In the genomic region with DNA sequence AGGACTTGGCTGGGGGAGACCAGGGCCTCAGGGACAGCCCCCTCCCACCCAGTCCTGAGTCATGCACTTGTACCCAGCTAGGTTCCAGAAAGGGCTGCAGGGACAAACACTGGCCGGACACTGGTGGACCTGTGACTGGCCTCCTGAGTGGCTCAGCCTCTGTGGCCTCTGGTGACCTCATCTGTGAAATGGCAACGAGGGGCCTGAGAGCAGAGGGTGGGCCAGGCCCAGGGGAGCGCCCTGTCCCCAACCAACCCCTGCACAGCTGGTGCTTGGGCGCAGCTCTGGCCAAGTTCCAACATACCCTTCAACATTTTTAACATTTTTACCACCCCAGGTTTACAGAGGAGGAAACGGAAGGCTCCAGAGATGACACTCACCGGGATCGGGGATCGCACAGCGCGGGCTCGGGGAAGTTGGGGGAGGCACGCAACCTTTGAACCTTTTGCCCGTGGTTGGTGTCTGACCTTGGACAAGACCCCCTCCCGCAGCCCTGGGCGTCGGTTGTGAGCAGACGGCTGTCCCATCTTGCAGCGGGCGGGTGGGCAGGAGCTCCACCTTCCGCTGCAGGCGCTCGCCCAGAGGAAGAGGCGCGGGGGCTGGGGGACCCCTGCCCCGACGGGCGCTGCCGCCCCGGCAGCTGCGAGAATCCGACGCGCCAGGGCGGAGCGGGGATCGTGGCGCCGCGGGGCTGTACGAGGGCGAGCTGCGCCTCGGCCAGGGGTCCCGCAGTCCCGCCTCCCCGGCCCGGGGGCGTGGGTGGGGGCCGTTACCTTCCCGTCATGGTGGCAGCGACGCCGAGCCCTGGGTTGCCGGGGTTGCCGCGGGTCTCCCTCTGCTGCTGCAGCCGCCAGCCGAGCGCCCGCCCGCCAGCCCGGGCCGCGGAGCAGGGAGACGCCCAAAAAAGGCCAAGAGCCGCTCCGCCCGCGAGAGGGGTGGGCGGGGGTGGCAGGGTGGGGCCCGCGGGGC, we compare ENCODE assay signal across 8 cellular contexts. TPM values are rescaled to one million over a fixed set of nuclear protein-coding genes. Genes with fewer than 3 reads are reported as not detected.
A peak's percentile ranks its signal among the peaks of the same experiment; 100 is the strongest.
DNase-seq lines count a peak whose midpoint lies in the region; ATAC-seq and TF ChIP-seq lines count a peak whose summit lies in the region.

No MANE protein-coding gene starts in this region.

- no peaks in the 10 kb centered on the region for H3K9me3 Mint-ChIP-seq in activated CD4-positive, alpha-beta T cell treated with anti-CD3 and anti-CD28 coated beads, Interleukin-2, amount 10 ng/mL, durations not matched to agents 24 days and 14 days

- TF ChIP-seq POLR2A in erythroblast (IDR thresholded peaks at IDR 0.05; ENCODE audit: low read length): no peak

- H3K36me3 Mint-ChIP-seq in activated CD4-positive, alpha-beta T cell treated with anti-CD3 and anti-CD28 coated beads, Interleukin-2, amount 10 ng/mL, durations not matched to agents 24 days and 14 days (ENCODE audit: low read depth): peaks cover 2% of the 10 kb centered on the region

- H3K27me3 ChIP-seq in H7 (ENCODE audit: control insufficient read depth, insufficient read depth, low read length): peaks cover 39% of the 10 kb centered on the region

- peaks cover 4% of the 10 kb centered on the region for H3K4me1 Mint-ChIP-seq in activated CD4-positive, alpha-beta T cell treated with anti-CD3 and anti-CD28 coated beads, Interleukin-2, amount 10 ng/mL, durations not matched to agents 24 days and 14 days

- peaks cover 65% of the 10 kb centered on the region for H3K27me3 Mint-ChIP-seq in activated CD4-positive, alpha-beta T cell treated with anti-CD3 and anti-CD28 coated beads, Interleukin-2, amount 10 ng/mL, durations not matched to agents 24 days and 14 days

- peak overlapping the region; percentile 72 for H3K4me3 Mint-ChIP-seq in activated CD4-positive, alpha-beta T cell treated with anti-CD3 and anti-CD28 coated beads, Interleukin-2, amount 10 ng/mL, durations not matched to agents 24 days and 14 days

- ATAC-seq in GM19463 (IDR thresholded peaks at IDR 0.05; ENCODE audit: unreplicated experiment): no peak

- H3K27ac Mint-ChIP-seq in activated CD4-positive, alpha-beta T cell treated with anti-CD3 and anti-CD28 coated beads, Interleukin-2, amount 10 ng/mL, durations not matched to agents 24 days and 14 days: peak overlapping the region; percentile 32

- H3K36me3 ChIP-seq in H7 (replicated peaks; ENCODE audit: control insufficient read depth, insufficient read depth, low read length): no peaks in the 10 kb centered on the region

- peak overlapping the region; percentile 52 for H3K4me3 ChIP-seq in H7 (ENCODE audit: insufficient read depth, low read depth, low read length)

- DNase-seq in H7 (peak; percentile 90), erythroblast (lab: John Stamatoyannopoulos, UW) (peak; percentile 17 to 29), myocyte (ENCODE audit: low read depth) (peak; percentile 47), KG1 (lab: John Stamatoyannopoulos, UW) (no peak), globus pallidus (ENCODE audit: low spot score) (no peak), SW480 (ENCODE audit: low spot score) (no peak)
- peak; percentile 71 for DNase-seq in activated CD4-positive, alpha-beta T cell treated with anti-CD3 and anti-CD28 coated beads, Interleukin-2, amount 10 ng/mL, durations not matched to agents 24 days and 14 days

- intact Hi-C loops in activated CD4-positive, alpha-beta T cell treated with anti-CD3 and anti-CD28 coated beads, Interleukin-2, amount 10 ng/mL, durations not matched to agents 24 days and 14 days (cut with micrococcal nuclease): no loop called here

RNA-seq across cellular contexts. Expression of a gene that starts 0.8 kb away (rescaled TPM):
- 0.33 and 1.4 TPM in 2 replicates for total RNA-seq in H7 (2014; rRNA removed; shearing (Covaris generic))
- total RNA-seq in activated CD4-positive, alpha-beta T cell treated with anti-CD3 and anti-CD28 coated beads, Interleukin-2, amount 10 ng/mL, durations not matched to agents 24 days and 14 days: 7.2 and 8.4 TPM in 2 replicates
- total RNA-seq in myocyte: 6.9 and 8.8 TPM in 2 replicates
- polyA plus RNA-seq in myocyte (2012): 121 TPM

RNA-seq across cellular contexts. Expression of a gene that starts 26.8 kb away (rescaled TPM):
- 10.5 and 13.4 TPM in 2 replicates for total RNA-seq in H7 (2014; rRNA removed; shearing (Covaris generic))
- 5.9 and 6.3 TPM in 2 replicates for total RNA-seq in activated CD4-positive, alpha-beta T cell treated with anti-CD3 and anti-CD28 coated beads, Interleukin-2, amount 10 ng/mL, durations not matched to agents 24 days and 14 days
- 8.3 and 10.5 TPM in 2 replicates for total RNA-seq in myocyte
- polyA plus RNA-seq in myocyte (2012): not detected

RNA-seq across cellular contexts. Expression of a gene that starts 28.6 kb away (rescaled TPM):
- total RNA-seq in H7 (2014; rRNA removed; shearing (Covaris generic)): not detected in 2 replicates
- total RNA-seq in activated CD4-positive, alpha-beta T cell treated with anti-CD3 and anti-CD28 coated beads, Interleukin-2, amount 10 ng/mL, durations not matched to agents 24 days and 14 days: not detected in 2 replicates
- total RNA-seq in myocyte: not detected in 2 replicates
- 6.5 TPM for polyA plus RNA-seq in myocyte (2012)

Comparison
In these comparisons a context has a peak if more than half of its experiments do, and no peak if none do; other contexts are left out.
1. DNase-seq: peak in H7 (single experiment), activated CD4-positive, alpha-beta T cell treated with anti-CD3 and anti-CD28 coated beads, Interleukin-2, amount 10 ng/mL, durations not matched to agents 24 days and 14 days (single experiment), erythroblast (2 of 2) and myocyte (single experiment); none in KG1 (single experiment), globus pallidus (single experiment) and SW480 (single experiment).